ENCODE assay signal across 8 cellular contexts in genomic region chr18:9614401-9615279, GRCh38. TPM values are rescaled to one million over a fixed set of nuclear protein-coding genes. Genes with fewer than 3 reads are reported as not detected.
DNase-seq lines count a peak whose midpoint lies in the region; ATAC-seq and TF ChIP-seq lines count a peak whose summit lies in the region.

PPP4R1 (minus strand) TSS chr18:9614559; CDS start chr18:9614484, 75 bp downstream.

- TF ChIP-seq POLR2A in GM18951 (IDR thresholded peaks at IDR 0.05; ENCODE audit: extremely low read depth, insufficient read depth, insufficient read length) = peak; percentile 63

- in situ Hi-C loops in GM18951 (cut with MboI; ENCODE audit: low sequenced_read_pairs, unreplicated experiment) = no loop called here

- H3K27me3 Mint-ChIP-seq in effector memory CD8-positive, alpha-beta T cell = no peaks in the 10 kb centered on the region

- H3K9me3 Mint-ChIP-seq in effector memory CD8-positive, alpha-beta T cell = no peaks in the 10 kb centered on the region

- peak within 1 kb of the TSS; percentile 91 to 94 for H3K27ac Mint-ChIP-seq in effector memory CD8-positive, alpha-beta T cell

- H3K36me3 Mint-ChIP-seq in effector memory CD8-positive, alpha-beta T cell (ENCODE audit: insufficient read depth) = peaks cover 9% of the 10 kb centered on the region

- DNase-seq in AG04450 (ENCODE audit: low read depth, low spot score) (no peak), NCI-H774 (lab: John Stamatoyannopoulos, UW) (peak; percentile 77), medulla oblongata (ENCODE audit: extremely low spot score) (peak; percentile 75)
- peak; percentile 40 to 44 for DNase-seq in activated CD8-positive, alpha-beta memory T cell treated with anti-CD3 and anti-CD28 coated beads for 4 hours (ENCODE audit: low read depth in 2 of 2)
- peak; percentile 53 to 57 (median 56) for DNase-seq in effector memory CD8-positive, alpha-beta T cell
- peak; percentile 42 to 57 (median 45) for DNase-seq in stimulated activated CD4-positive, alpha-beta T cell treated with anti-CD3 and anti-CD28 coated beads, TNF-alpha, amount 100 ng/mL, for 4 hours (ENCODE audit: low read depth in 3 of 3)

- POLR2A ChIA-PET in AG04450 (lab: Yijun Ruan, JAX) = interaction anchor here (1.2 kb wide), 1 partner anchor 299 kb away, joined by 5 read pairs; the partner anchor contains the start of gene VAPA

- H3K9me3 ChIP-seq in AG04450 (ENCODE audit: control insufficient read depth, insufficient read depth, low read length) = no peaks in the 10 kb centered on the region; the same call in 1 of the 2 replicates

- peak within 1 kb of the TSS; percentile 87 for H3K27ac ChIP-seq in AG04450 (ENCODE audit: low read depth, low read length)

- peak within 1 kb of the TSS; percentile 96 for H3K4me3 Mint-ChIP-seq in effector memory CD8-positive, alpha-beta T cell

- H3K27me3 ChIP-seq in AG04450 (ENCODE audit: control insufficient read depth, insufficient read depth, low read length) = no peaks in the 10 kb centered on the region

- TF ChIP-seq CTCF in AG04450 (IDR thresholded peaks at IDR 0.05; ENCODE audit: low read depth, low read length) = no peak

- CTCF ChIA-PET in AG04450 (lab: Charles Lee) = interaction anchor here (1.3 kb wide), 1 partner anchor 336 kb away, joined by 5 read pairs; no protein-coding TSS in a partner anchor

- H3K4me3 ChIP-seq in AG04450 (ENCODE audit: low read depth, low read length) = peak within 1 kb of the TSS; percentile 79

- H3K4me1 Mint-ChIP-seq in effector memory CD8-positive, alpha-beta T cell (ENCODE audit: low read depth in 2 of 2) = peaks cover 28 to 40% of the 10 kb centered on the region in 2 donors

- peak; percentile 51 for ATAC-seq in HG03159 (IDR thresholded peaks at IDR 0.05; ENCODE audit: unreplicated experiment)
- ATAC-seq in effector memory CD8-positive, alpha-beta T cell (replicated peaks) = peak; percentile 72

RNA-seq across cellular contexts. Expression of gene PPP4R1, which starts in this region (rescaled TPM):
- polyA plus RNA-seq in AG04450 (2011; rRNA removed) = 99.3 and 101 TPM in 2 replicates
- polyA minus RNA-seq in AG04450 (2011; rRNA and poly(A)+ RNA removed) = 184 and 186 TPM in 2 replicates
